In genomic region chr6:1310628-1311399, GRCh38 we compare ENCODE assay signal across 1 cellular context.
TF ChIP-seq lines count a peak whose summit lies in the region.

No MANE protein-coding gene starts in this region.

TF ChIP-seq in HepG2, 621 proteins besides CTCF, POLR2A, EP300 and RAD21 (continued from another document and continues in another):
- TF ChIP-seq SMAD1 (CRISPR knock-in tag; IDR thresholded peaks at IDR 0.05; ENCODE audit: borderline replicate concordance, low read depth) (no peak; the same call in none of the 2 replicates), CREB3 (CRISPR knock-in tag; IDR thresholded peaks at IDR 0.05) (no peak), ZFP1 (CRISPR knock-in tag; IDR thresholded peaks at IDR 0.05) (peak; percentile 58; the same call in 1 of the 2 replicates), FOXK2 (IDR thresholded peaks at IDR 0.05) (peak; percentile 63; the same call in 1 of the 2 replicates), MLXIP (CRISPR knock-in tag; IDR thresholded peaks at IDR 0.05; ENCODE audit: borderline replicate concordance) (no peak), PLSCR1 (CRISPR knock-in tag; IDR thresholded peaks at IDR 0.05; ENCODE audit: borderline replicate concordance) (no peak), ZNF781 (CRISPR knock-in tag; IDR thresholded peaks at IDR 0.05; ENCODE audit: borderline replicate concordance, not compliant biosample characterization) (peak; percentile 27), MAZ (IDR thresholded peaks at IDR 0.05; ENCODE audit: borderline replicate concordance, low read depth, low read length) (peak; percentile 70), MAZ (CRISPR knock-in tag; IDR thresholded peaks at IDR 0.05; ENCODE audit: low read depth) (peak; percentile 70; the same call in 1 of the 2 replicates), RNF2 (conservative IDR thresholded peaks at IDR 0.05; ENCODE audit: low read depth) (peak; percentile 35; the same call in 1 of the 2 replicates), ZXDC (CRISPR knock-in tag; IDR thresholded peaks at IDR 0.05) (no peak), ZEB1 (IDR thresholded peaks at IDR 0.05; ENCODE audit: insufficient replicate concordance, low read depth) (peak; percentile 72), AGO1 (IDR thresholded peaks at IDR 0.05; ENCODE audit: low read depth, low read length, poor library complexity, severe bottlenecking) (peak; percentile 21), ZNF646 (CRISPR knock-in tag; IDR thresholded peaks at IDR 0.05) (no peak), MIXL1 (CRISPR knock-in tag; IDR thresholded peaks at IDR 0.05) (no peak), CSRNP2 (CRISPR knock-in tag; conservative IDR thresholded peaks at IDR 0.05; ENCODE audit: low read depth) (no peak), ZC3H13 (CRISPR knock-in tag; IDR thresholded peaks at IDR 0.05) (no peak; the same call in 1 of the 2 replicates), NFYB (CRISPR knock-in tag; IDR thresholded peaks at IDR 0.05) (no peak), TOPORS (CRISPR knock-in tag; IDR thresholded peaks at IDR 0.05) (no peak), IRF9 (CRISPR knock-in tag; IDR thresholded peaks at IDR 0.05; ENCODE audit: borderline replicate concordance) (no peak; the same call in 1 of the 2 replicates), ZFP36L1 (CRISPR knock-in tag; IDR thresholded peaks at IDR 0.05) (no peak), HOMEZ (CRISPR knock-in tag; IDR thresholded peaks at IDR 0.05; ENCODE audit: low read depth) (no peak), ATF3 (CRISPR knock-in tag; IDR thresholded peaks at IDR 0.05) (no peak; the same call in 1 of the 2 replicates), GTF3A (CRISPR knock-in tag; conservative IDR thresholded peaks at IDR 0.05) (no peak), TCF7L2 (IDR thresholded peaks at IDR 0.05; ENCODE audit: low read depth, low read length) (no peak), ZNF569 (CRISPR knock-in tag; IDR thresholded peaks at IDR 0.05; ENCODE audit: borderline replicate concordance) (no peak), ZNF460 (CRISPR knock-in tag; IDR thresholded peaks at IDR 0.05; ENCODE audit: borderline replicate concordance) (no peak), ELF3 (CRISPR knock-in tag; IDR thresholded peaks at IDR 0.05) (0 out of 2 replicates have a peak, but pooled peaks have one; percentile 61), ZNF607 (CRISPR knock-in tag; IDR thresholded peaks at IDR 0.05; ENCODE audit: borderline replicate concordance) (no peak; the same call in 1 of the 2 replicates), ZNF792 (CRISPR knock-in tag; IDR thresholded peaks at IDR 0.05) (no peak), SP5 (CRISPR knock-in tag; IDR thresholded peaks at IDR 0.05; ENCODE audit: borderline replicate concordance, low read depth) (peak; percentile 80), ZNF740 (CRISPR knock-in tag; IDR thresholded peaks at IDR 0.05) (no peak), FIP1L1 (IDR thresholded peaks at IDR 0.05; ENCODE audit: borderline replicate concordance, insufficient read depth, low read depth, low read length) (no peak), CBFB (CRISPR knock-in tag; IDR thresholded peaks at IDR 0.05) (no peak), GATAD1 (CRISPR knock-in tag; IDR thresholded peaks at IDR 0.05) (0 out of 2 replicates have a peak, but pooled peaks have one; percentile 32), ZNF207 (IDR thresholded peaks at IDR 0.05; ENCODE audit: borderline replicate concordance) (no peak), IRX3 (CRISPR knock-in tag; IDR thresholded peaks at IDR 0.05; ENCODE audit: borderline replicate concordance, low read depth) (no peak), ARNTL (CRISPR knock-in tag; IDR thresholded peaks at IDR 0.05) (no peak; the same call in 1 of the 2 replicates), U2AF2 (IDR thresholded peaks at IDR 0.05; ENCODE audit: low read depth, low read length) (no peak), TCF12 (IDR thresholded peaks at IDR 0.05) (no peak), TCF12 (CRISPR knock-in tag; IDR thresholded peaks at IDR 0.05) (peak; percentile 72; the same call in 1 of the 2 replicates), ARHGAP35 (CRISPR knock-in tag; IDR thresholded peaks at IDR 0.05; ENCODE audit: borderline replicate concordance) (no peak; the same call in 1 of the 2 replicates), SPEN (CRISPR knock-in tag; IDR thresholded peaks at IDR 0.05; ENCODE audit: low read depth) (no peak), SOX13 (IDR thresholded peaks at IDR 0.05) (no peak; the same call in 1 of the 2 replicates), SOX13 (CRISPR knock-in tag; conservative IDR thresholded peaks at IDR 0.05 in 1 of 2, IDR thresholded peaks at IDR 0.05 in 1 of 2) (peak in 1 of 2 experiments; percentile 37; a peak in 2 of 4 replicates)
